12 cellular contexts compared by ENCODE assay signal in genomic region chr7:128792471-128793183, GRCh38. TPM values are rescaled to one million over a fixed set of nuclear protein-coding genes. Genes with fewer than 3 reads are reported as not detected.
DNase-seq lines count a peak whose midpoint lies in the region; ATAC-seq and TF ChIP-seq lines count a peak whose summit lies in the region.
"Had no signal": no experiment of that assay in that cellular context is flagged by ENCODE, and none has a peak within 500 bp of the region (broad histone marks: within the 10 kb centered on the region; RNA-seq: fewer than 3 reads in every experiment).

No MANE protein-coding gene starts in this region.

- H3K4me3 Mint-ChIP-seq in activated CD4-positive, alpha-beta T cell treated with anti-CD3 and anti-CD28 coated beads, Interleukin-2, amount 10 ng/mL, durations not matched to agents 7 days and 5 days: peak overlapping the region; percentile 81
- H3K4me3 Mint-ChIP-seq in endothelial cell (ENCODE audit: unreplicated experiment): peak overlapping the region; percentile 28

- no peaks in the 10 kb centered on the region for H3K36me3 Mint-ChIP-seq in activated CD4-positive, alpha-beta T cell treated with anti-CD3 and anti-CD28 coated beads, Interleukin-2, amount 10 ng/mL, durations not matched to agents 7 days and 5 days (ENCODE audit: low read depth)
- peaks cover 19% of the 10 kb centered on the region for H3K36me3 Mint-ChIP-seq in endothelial cell (ENCODE audit: low read depth, unreplicated experiment)
- no peaks in the 10 kb centered on the region for H3K36me3 Mint-ChIP-seq in activated naive CD4-positive, alpha-beta T cell treated with anti-CD3 and anti-CD28 coated beads, Interleukin-2, amount 50 U/mL, for 72 hours

- intact Hi-C loops in OCI-LY7 (cut with micrococcal nuclease; ENCODE audit: unreplicated experiment) (loop anchor here (5.0 kb wide), 2 partner anchors 90 to 300 kb away; no protein-coding TSS in a partner anchor), sigmoid colon (cut with DNase I) (loop anchor here (5.0 kb wide), 3 partner anchors 35 to 70 kb away; partner anchors contain the start of genes ATP6V1F and CALU)

- H3K79me2 ChIP-seq in OCI-LY7 (ENCODE audit: insufficient read depth, low read depth, low read length): no peaks in the 10 kb centered on the region

- no peaks in the 10 kb centered on the region for H3K9me3 Mint-ChIP-seq in activated CD4-positive, alpha-beta T cell treated with anti-CD3 and anti-CD28 coated beads, Interleukin-2, amount 10 ng/mL, durations not matched to agents 7 days and 5 days
- H3K9me3 Mint-ChIP-seq in endothelial cell (ENCODE audit: unreplicated experiment): no peaks in the 10 kb centered on the region
- H3K9me3 Mint-ChIP-seq in activated naive CD4-positive, alpha-beta T cell treated with anti-CD3 and anti-CD28 coated beads, Interleukin-2, amount 50 U/mL, for 72 hours: no peaks in the 10 kb centered on the region

- no peaks in the 10 kb centered on the region for H4K20me1 ChIP-seq in OCI-LY7 (ENCODE audit: insufficient read depth, low read length)

- no peak for TF ChIP-seq POLR2A in sigmoid colon (IDR thresholded peaks at IDR 0.05)

- CTCF ChIA-PET in activated CD4-positive, alpha-beta T cell treated with anti-CD3 and anti-CD28 coated beads, Interleukin-2, amount 10 ng/mL, durations not matched to agents 7 days and 5 days (lab: Charles Lee): interaction anchor here (1.3 kb wide), 1 partner anchor 14 kb away, joined by 3 read pairs; no protein-coding TSS in a partner anchor
- CTCF ChIA-PET in OCI-LY7 (lab: Charles Lee; ENCODE audit: unreplicated experiment): no interaction called here

- peak overlapping the region; percentile 88; the same call in 1 of the 2 replicates for H3K4me2 ChIP-seq in OCI-LY7 (ENCODE audit: low read length)

- H3K27ac ChIP-seq in OCI-LY7 (ENCODE audit: low read depth, low read length, poor library complexity, severe bottlenecking): no peak overlapping the region
- peak overlapping the region in 3 of 4 donors; percentile 83 to 90 (median 86) for H3K27ac ChIP-seq in sigmoid colon
- H3K27ac ChIP-seq: neutrophil had no signal

- H3K4me3 ChIP-seq in OCI-LY7 (ENCODE audit: low read depth, low read length, poor library complexity, severe bottlenecking) (no peak overlapping the region), sigmoid colon (peak overlapping the region in 3 of 4 donors; percentile 80 to 88 (median 81))

- peaks cover 16% of the 10 kb centered on the region for H3K4me1 ChIP-seq in OCI-LY7 (ENCODE audit: insufficient read depth, low read length, poor library complexity, severe bottlenecking)
- H3K4me1 ChIP-seq in sigmoid colon: peaks cover 0 to 41% (median 25%) of the 10 kb centered on the region in 4 donors

- TF ChIP-seq CTCF in OCI-LY7 (conservative IDR thresholded peaks at IDR 0.05; ENCODE audit: low read length): 0 out of 2 replicates have a peak, but pooled peaks have one; percentile 23
- TF ChIP-seq CTCF in endothelial cell (IDR thresholded peaks at IDR 0.05; ENCODE audit: unreplicated experiment): no peak
- TF ChIP-seq CTCF in sigmoid colon (IDR thresholded peaks at IDR 0.05): no peak

- POLR2A ChIA-PET in activated CD4-positive, alpha-beta T cell treated with anti-CD3 and anti-CD28 coated beads, Interleukin-2, amount 10 ng/mL, durations not matched to agents 7 days and 5 days (lab: Charles Lee): no interaction called here
- POLR2A ChIA-PET in OCI-LY7 (lab: Charles Lee): no interaction called here

- BruUV-seq in OCI-LY7 (replicated peaks; lab: Mats Ljungman, UMichigan): no TSS peak

- WGBS in sigmoid colon, 2 donors: 41 to 57% methylated on average over 10 of the region's 10 CpGs

- H3K27me3 ChIP-seq in sigmoid colon: no peaks in the 10 kb centered on the region

- TF ChIP-seq EP300 in sigmoid colon (IDR thresholded peaks at IDR 0.05): peak in 1 of 4 donors; percentile 56

- H3K27ac Mint-ChIP-seq in activated CD4-positive, alpha-beta T cell treated with anti-CD3 and anti-CD28 coated beads, Interleukin-2, amount 10 ng/mL, durations not matched to agents 7 days and 5 days: no peak overlapping the region
- H3K27ac Mint-ChIP-seq in endothelial cell (ENCODE audit: unreplicated experiment): no peak overlapping the region
- H3K27ac Mint-ChIP-seq in activated naive CD4-positive, alpha-beta T cell treated with anti-CD3 and anti-CD28 coated beads, Interleukin-2, amount 50 U/mL, for 72 hours: no peak overlapping the region

- H3K4me1 Mint-ChIP-seq in activated CD4-positive, alpha-beta T cell treated with anti-CD3 and anti-CD28 coated beads, Interleukin-2, amount 10 ng/mL, durations not matched to agents 7 days and 5 days: peaks cover 10% of the 10 kb centered on the region
- H3K4me1 Mint-ChIP-seq in endothelial cell (ENCODE audit: unreplicated experiment): peaks cover 15% of the 10 kb centered on the region

- H3K9me3 ChIP-seq in OCI-LY7 (ENCODE audit: low read length) (no peaks in the 10 kb centered on the region), sigmoid colon (no peaks in the 10 kb centered on the region)
- H3K9me3 ChIP-seq: esophagus squamous epithelium, neutrophil had no signal

- no peak for DNase-seq in activated CD4-positive, alpha-beta T cell treated with anti-CD3 and anti-CD28 coated beads, Interleukin-2, amount 10 ng/mL, durations not matched to agents 7 days and 5 days
- no peak for DNase-seq in activated CD4-positive, alpha-beta T cell treated with anti-CD3 and anti-CD28 coated beads, Interleukin-2, amount 50 U/mL, for 48 hours
- peak; percentile 17 for DNase-seq in OCI-LY7 (ENCODE audit: low spot score)
- no peak for DNase-seq in endothelial cell (ENCODE audit: low spot score)
- peak; percentile 78 for DNase-seq in sigmoid colon
- DNase-seq in activated naive CD4-positive, alpha-beta T cell treated with anti-CD3 and anti-CD28 coated beads, Interleukin-2, amount 50 U/mL, for 72 hours (ENCODE audit: low spot score in 2 of 2): no peak
- DNase-seq: activated CD8-positive, alpha-beta memory T cell treated with anti-CD3 and anti-CD28 coated beads, Interleukin-2, amount 50 U/mL, for 48 hours; esophagus squamous epithelium; NK-92 treated with Interleukin-12 subunit alpha and Interleukin-12 subunit beta, amount 100 ng/mL, for 24 hours had no signal

- ATAC-seq in GM21381 (IDR thresholded peaks at IDR 0.05; ENCODE audit: unreplicated experiment) (no peak), HG03108 (IDR thresholded peaks at IDR 0.05; ENCODE audit: unreplicated experiment) (no peak)
- ATAC-seq in activated naive CD4-positive, alpha-beta T cell treated with anti-CD3 and anti-CD28 coated beads, Interleukin-2, amount 50 U/mL, for 72 hours: no peak

- H3K9me2 ChIP-seq in OCI-LY7 (ENCODE audit: insufficient read depth, low read length): no peaks in the 10 kb centered on the region

- no peak overlapping the region for H2AFZ ChIP-seq in OCI-LY7 (ENCODE audit: low read length)

- H3K27me3 Mint-ChIP-seq in activated CD4-positive, alpha-beta T cell treated with anti-CD3 and anti-CD28 coated beads, Interleukin-2, amount 10 ng/mL, durations not matched to agents 7 days and 5 days: peaks cover 21% of the 10 kb centered on the region
- H3K27me3 Mint-ChIP-seq in endothelial cell (ENCODE audit: unreplicated experiment): peaks cover 4% of the 10 kb centered on the region

- H3K36me3 ChIP-seq in OCI-LY7 (ENCODE audit: insufficient read depth, low read length) (no peaks in the 10 kb centered on the region), sigmoid colon (peaks cover 0 to 6% (median 0%) of the 10 kb centered on the region in 4 donors)
- H3K36me3 ChIP-seq: esophagus squamous epithelium, neutrophil had no signal

RNA-seq across cellular contexts. Expression of gene CCDC136, which starts 0.9 kb away (rescaled TPM):
- total RNA-seq in activated CD4-positive, alpha-beta T cell treated with anti-CD3 and anti-CD28 coated beads, Interleukin-2, amount 10 ng/mL, durations not matched to agents 7 days and 5 days: 1 to 10 TPM; 5.1 to 6.8 TPM
- 11.0 and 11.7 TPM in 2 replicates for total RNA-seq in OCI-LY7 (2014; rRNA removed; shearing (Covaris generic))
- total RNA-seq in OCI-LY7 (2022) (33.5 and 38.7 TPM in 2 replicates), endothelial cell (ENCODE audit: unreplicated experiment) (31.5 TPM), sigmoid colon (10 to 100 TPM; 19.9 to 53.7 (median 23.7) TPM)
- polyA plus RNA-seq in sigmoid colon: 1 to 10 TPM in 2 of 3 donors, not detected in 1; 2.4 to 2.8 TPM
- 10 to 100 TPM in 1 of 2 donors, 1 to 10 TPM in 1; 6.7 to 20.3 TPM for total RNA-seq in activated naive CD4-positive, alpha-beta T cell treated with anti-CD3 and anti-CD28 coated beads, Interleukin-2, amount 50 U/mL, for 72 hours

RNA-seq across cellular contexts. Expression of gene OPN1SW, which starts 17.0 kb away (rescaled TPM):
- not detected for total RNA-seq in activated CD4-positive, alpha-beta T cell treated with anti-CD3 and anti-CD28 coated beads, Interleukin-2, amount 10 ng/mL, durations not matched to agents 7 days and 5 days
- not detected in 2 replicates for total RNA-seq in OCI-LY7 (2014; rRNA removed; shearing (Covaris generic))
- not detected in 2 replicates for total RNA-seq in OCI-LY7 (2022)
- not detected for total RNA-seq in endothelial cell (ENCODE audit: unreplicated experiment)
- total RNA-seq in sigmoid colon: not detected
- polyA plus RNA-seq in sigmoid colon: not detected
- not detected for total RNA-seq in activated naive CD4-positive, alpha-beta T cell treated with anti-CD3 and anti-CD28 coated beads, Interleukin-2, amount 50 U/mL, for 72 hours
- total RNA-seq: esophagus squamous epithelium had no signal

RNA-seq across cellular contexts. Expression of gene FLNC, which starts 37.6 kb away (rescaled TPM):
- not detected for total RNA-seq in activated CD4-positive, alpha-beta T cell treated with anti-CD3 and anti-CD28 coated beads, Interleukin-2, amount 10 ng/mL, durations not matched to agents 7 days and 5 days
- total RNA-seq in OCI-LY7 (2014; rRNA removed; shearing (Covaris generic)): 0.03 and 0.05 TPM in 2 replicates
- 0.06 TPM in 2 replicates for total RNA-seq in OCI-LY7 (2022)
- 7.7 TPM for total RNA-seq in endothelial cell (ENCODE audit: unreplicated experiment)
- total RNA-seq in sigmoid colon: 100 to 1,000 TPM in 3 of 4 donors, 10 to 100 TPM in 1; 95.3 to 489 (median 242) TPM
- 10 to 100 TPM in 1 of 3 donors, 1 to 10 TPM in 1, under 1 TPM in 1; 0.69 to 12.6 (median 5.4) TPM for polyA plus RNA-seq in sigmoid colon
- total RNA-seq in activated naive CD4-positive, alpha-beta T cell treated with anti-CD3 and anti-CD28 coated beads, Interleukin-2, amount 50 U/mL, for 72 hours: under 1 TPM; 0.02 to 0.14 TPM

RNA-seq across cellular contexts. Expression of gene CALU, which starts 53.5 kb away (rescaled TPM):
- total RNA-seq in activated CD4-positive, alpha-beta T cell treated with anti-CD3 and anti-CD28 coated beads, Interleukin-2, amount 10 ng/mL, durations not matched to agents 7 days and 5 days: 10 to 100 TPM; 29.5 to 32.1 TPM
- 45.6 and 61.3 TPM in 2 replicates for total RNA-seq in OCI-LY7 (2014; rRNA removed; shearing (Covaris generic))
- total RNA-seq in OCI-LY7 (2022) (52.8 and 57.7 TPM in 2 replicates), endothelial cell (ENCODE audit: unreplicated experiment) (197 TPM), sigmoid colon (100 to 1,000 TPM; 153 to 250 (median 198) TPM)
- 10 to 100 TPM; 14.4 to 38.7 (median 23.1) TPM for polyA plus RNA-seq in sigmoid colon
- 10 to 100 TPM; 28.6 to 48.9 TPM for total RNA-seq in activated naive CD4-positive, alpha-beta T cell treated with anti-CD3 and anti-CD28 coated beads, Interleukin-2, amount 50 U/mL, for 72 hours

Comparison
In these comparisons a context has a peak if more than half of its experiments do, and no peak if none do; other contexts are left out.
1. DNase-seq: peak in OCI-LY7 (single experiment) and sigmoid colon (single experiment); none in activated CD4-positive, alpha-beta T cell treated with anti-CD3 and anti-CD28 coated beads, Interleukin-2, amount 10 ng/mL, durations not matched to agents 7 days and 5 days (single experiment), activated CD4-positive, alpha-beta T cell treated with anti-CD3 and anti-CD28 coated beads, Interleukin-2, amount 50 U/mL, for 48 hours (0 of 2), endothelial cell (single experiment) and activated naive CD4-positive, alpha-beta T cell treated with anti-CD3 and anti-CD28 coated beads, Interleukin-2, amount 50 U/mL, for 72 hours (0 of 2).
2. RNA of gene FLNC, which starts 37.6 kb away (total RNA-seq): 95.3 to 489 TPM in sigmoid colon; 7.7 TPM in endothelial cell (single experiment), 0.02 to 0.14 TPM in activated naive CD4-positive, alpha-beta T cell treated with anti-CD3 and anti-CD28 coated beads, Interleukin-2, amount 50 U/mL, for 72 hours, 0.03 to 0.06 TPM in OCI-LY7 and not detected in activated CD4-positive, alpha-beta T cell treated with anti-CD3 and anti-CD28 coated beads, Interleukin-2, amount 10 ng/mL, durations not matched to agents 7 days and 5 days; every median in the first group is over 10 times any median in the second.